9 cellular contexts compared by ENCODE assay signal in the genomic region with DNA sequence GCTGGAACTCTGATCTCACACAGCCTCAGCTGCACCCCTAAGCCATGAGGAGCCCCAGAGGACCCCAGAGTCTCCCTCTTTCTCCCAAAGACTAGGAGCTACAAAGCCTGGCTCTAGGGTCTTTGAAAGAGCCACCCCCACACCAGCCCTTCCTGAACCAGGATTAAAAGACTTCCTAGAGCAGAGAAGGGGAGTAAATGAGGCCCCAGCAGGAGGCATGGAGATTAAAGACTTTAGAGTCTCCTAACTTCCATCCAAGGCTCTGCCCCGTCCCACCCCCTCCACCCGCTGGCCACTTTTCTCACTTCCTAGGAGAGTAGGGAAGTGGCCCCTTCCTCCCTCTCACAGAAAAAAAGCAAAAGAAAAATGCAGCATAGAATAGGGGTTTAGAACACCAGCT. TPM values are rescaled to one million over a fixed set of nuclear protein-coding genes. Genes with fewer than 3 reads are reported as not detected.
DNase-seq lines count a peak whose midpoint lies in the region; ATAC-seq and TF ChIP-seq lines count a peak whose summit lies in the region.
"Had no signal": no experiment of that assay in that cellular context is flagged by ENCODE, and none has a peak within 500 bp of the region (broad histone marks: within the 10 kb centered on the region; RNA-seq: fewer than 3 reads in every experiment).

No MANE protein-coding gene starts in this region.

- no peak for DNase-seq in GM12864 (ENCODE audit: low read depth)
- DNase-seq in Panc1 (ENCODE audit: low read depth, low spot score): no peak
- DNase-seq in esophagus muscularis mucosa (ENCODE audit: extremely low spot score): no peak
- DNase-seq in psoas muscle: no peak
- DNase-seq in NCI-H510A treated with DMSO at 0.1 percent for 48 hours (lab: John Stamatoyannopoulos, UW): no peak
- DNase-seq in ureter (ENCODE audit: low spot score): no peak
- DNase-seq: NCI-H146 had no signal

- H3K27me3 ChIP-seq in Panc1 (ENCODE audit: control insufficient read depth, insufficient read depth, low read length) (no peaks in the 10 kb centered on the region), esophagus muscularis mucosa (peaks cover 0 to 21% (median 0%) of the 10 kb centered on the region in 4 donors), psoas muscle (ENCODE audit: insufficient read depth in 3 of 3, low read length in 2 of 3) (peaks cover 0 to 5% (median 0%) of the 10 kb centered on the region in 3 donors)

- no peak for TF ChIP-seq EP300 in esophagus muscularis mucosa (IDR thresholded peaks at IDR 0.05)

- H3K27ac ChIP-seq in Panc1 (ENCODE audit: low read length): peak overlapping the region; percentile 77
- peak overlapping the region; percentile 6 to 74 (median 62) for H3K27ac ChIP-seq in esophagus muscularis mucosa (replicated peaks in 1 of 4)
- H3K27ac ChIP-seq in psoas muscle: peak overlapping the region; percentile 66

- ATAC-seq in Panc1 (no peak), psoas muscle (no peak), GM18861 (IDR thresholded peaks at IDR 0.05; ENCODE audit: unreplicated experiment) (no peak), GM18519 (IDR thresholded peaks at IDR 0.05; ENCODE audit: low FRiP score, unreplicated experiment) (no peak)

- CTCF ChIA-PET in Panc1 (lab: Charles Lee): interaction anchor here (0.9 kb wide), 1 partner anchor 169 kb away, joined by 5 read pairs; no protein-coding TSS in a partner anchor

- no TSS peak for BruUV-seq in Panc1 (replicated peaks; lab: Mats Ljungman, UMichigan)

- POLR2A ChIA-PET in Panc1 (lab: Charles Lee): no interaction called here

- in situ Hi-C loops in Panc1 (cut with HindIII; ENCODE audit: low pct_unique_long_range_greater_than_20kb, low sequenced_read_pairs): no loop called here

- TF ChIP-seq CTCF in GM12864 (IDR thresholded peaks at IDR 0.05; ENCODE audit: low read depth, low read length, missing control alignments) (no peak), Panc1 (IDR thresholded peaks at IDR 0.05) (no peak), esophagus muscularis mucosa (IDR thresholded peaks at IDR 0.05) (no peak), psoas muscle (IDR thresholded peaks at IDR 0.05) (no peak)

- TF ChIP-seq POLR2A in esophagus muscularis mucosa (IDR thresholded peaks at IDR 0.05; ENCODE audit: low read depth): no peak

- intact Hi-C loops in Panc1 (cut with micrococcal nuclease; ENCODE audit: unreplicated experiment): loop anchor here (5.0 to 10.0 kb wide), 2 partner anchors 79 to 169 kb away; no protein-coding TSS in a partner anchor
- intact Hi-C loops in esophagus muscularis mucosa (cut with DNase I): no loop called here
- intact Hi-C loops in psoas muscle (cut with DNase I): loop anchor here in 1 of 2 donors (5.0 kb wide), 1 partner anchor 76 kb away; no protein-coding TSS in a partner anchor

- H3K9me3 ChIP-seq in Panc1 (ENCODE audit: control insufficient read depth, insufficient read depth, low read depth, low read length) (no peaks in the 10 kb centered on the region), esophagus muscularis mucosa (no peaks in the 10 kb centered on the region), psoas muscle (no peaks in the 10 kb centered on the region)

- no peaks in the 10 kb centered on the region for H3K36me3 ChIP-seq in Panc1 (ENCODE audit: control insufficient read depth, insufficient read depth, low read length)
- no peaks in the 10 kb centered on the region for H3K36me3 ChIP-seq in esophagus muscularis mucosa
- no peaks in the 10 kb centered on the region for H3K36me3 ChIP-seq in psoas muscle (ENCODE audit: insufficient read depth in 1 of 2, low read depth in 1 of 2)

- 68% methylated on average over 2 of the region's 2 CpGs for WGBS in esophagus muscularis mucosa
- WGBS in psoas muscle, 3 donors: 56 to 62% (median 62%) methylated on average over 2 of the region's 2 CpGs

- peak overlapping the region; percentile 89 for H3K4me3 ChIP-seq in GM12864 (ENCODE audit: low read depth, low read length)
- peak overlapping the region; percentile 74 to 82 for H3K4me3 ChIP-seq in Panc1 (ENCODE audit: low read depth in 2 of 2, low read length in 2 of 2)
- H3K4me3 ChIP-seq in esophagus muscularis mucosa: peak overlapping the region; percentile 66 to 80 (median 66)
- H3K4me3 ChIP-seq in psoas muscle: peak overlapping the region; percentile 76

- H3K4me1 ChIP-seq in Panc1 (ENCODE audit: control insufficient read depth, insufficient read depth, low read length) (peaks cover 44% of the 10 kb centered on the region), esophagus muscularis mucosa (peaks cover 7 to 62% (median 48%) of the 10 kb centered on the region in 4 donors), psoas muscle (peaks cover 4% of the 10 kb centered on the region)

RNA-seq across cellular contexts. Expression of a gene that starts 1.7 kb away (rescaled TPM):
- total RNA-seq in Panc1 (2021; ENCODE audit: unreplicated experiment) (20.0 TPM), esophagus muscularis mucosa (10 to 100 TPM; 20.8 to 37.1 (median 24.3) TPM), psoas muscle (1 to 10 TPM; 5.3 to 8.3 (median 6.9) TPM), ureter (19.9 TPM)
- 18.5 TPM for polyA plus RNA-seq in Panc1 (2012; ENCODE audit: insufficient read length)
- polyA plus RNA-seq in psoas muscle: 1 to 10 TPM; 2.5 to 4.0 (median 3.5) TPM
